In genomic region chr3:184314700-184315505, GRCh38 we compare ENCODE assay signal across 8 cellular contexts. TPM values are rescaled to one million over a fixed set of nuclear protein-coding genes. Genes with fewer than 3 reads are reported as not detected.
DNase-seq lines count a peak whose midpoint lies in the region; ATAC-seq and TF ChIP-seq lines count a peak whose summit lies in the region.

No MANE protein-coding gene starts in this region.

- H3K27ac ChIP-seq in osteoblast (ENCODE audit: low read depth, low read length) (peak overlapping the region; percentile 90), uterus (peak overlapping the region; percentile 94 to 97)

- H3K79me2 ChIP-seq in osteoblast (ENCODE audit: insufficient read depth, low read length): peaks cover 47% of the 10 kb centered on the region

- TF ChIP-seq CTCF in osteoblast (IDR thresholded peaks at IDR 0.05; ENCODE audit: extremely low read depth, low read depth, low read length): no peak
- TF ChIP-seq CTCF in uterus (IDR thresholded peaks at IDR 0.05): no peak

- peak in 13 of 14 donors; percentile 13 to 83 (median 60) for DNase-seq in C1 segment of cervical spinal cord (lab: John Stamatoyannopoulos, UW)
- peak; percentile 58 for DNase-seq in GM19238 (ENCODE audit: insufficient read length, low spot score)
- peak; percentile 46 for DNase-seq in RKO (ENCODE audit: low spot score)
- DNase-seq in activated naive CD4-positive, alpha-beta T cell treated with anti-CD3 and anti-CD28 coated beads for 36 hours: peak; percentile 56
- peak; percentile 59 for DNase-seq in globus pallidus (ENCODE audit: low spot score)
- DNase-seq in osteoblast (ENCODE audit: insufficient read length, low spot score, missing footprints): peak; percentile 97
- DNase-seq in uterus: peak; percentile 81 to 87

- H3K9me3 ChIP-seq in osteoblast (ENCODE audit: low read depth, low read length): no peaks in the 10 kb centered on the region
- no peaks in the 10 kb centered on the region for H3K9me3 ChIP-seq in uterus

- H3K4me1 ChIP-seq in osteoblast (ENCODE audit: insufficient read depth, low read length): peaks cover 29% of the 10 kb centered on the region
- H3K4me1 ChIP-seq in uterus: peaks cover 0 to 20% of the 10 kb centered on the region in 2 donors

- intact Hi-C loops in activated naive CD4-positive, alpha-beta T cell treated with anti-CD3 and anti-CD28 coated beads for 36 hours (cut with micrococcal nuclease): loop anchor here (1.0 kb wide), 5 partner anchors 16 to 141 kb away; partner anchors contain the start of genes AP2M1, EEF1AKMT4 and PSMD2
- intact Hi-C loops in uterus (cut with DNase I; ENCODE audit: low total_unique reads): loop anchor here (10.0 kb wide), 1 partner anchor 130 kb away; the partner anchor contains the start of gene ABCF3

- H3K36me3 ChIP-seq in osteoblast (ENCODE audit: insufficient read depth, low read length) (peaks cover 30% of the 10 kb centered on the region), uterus (no peaks in the 10 kb centered on the region)

- peak overlapping the region; percentile 90 for H3K27ac Mint-ChIP-seq in activated naive CD4-positive, alpha-beta T cell treated with anti-CD3 and anti-CD28 coated beads for 36 hours

- H3K4me3 Mint-ChIP-seq in activated naive CD4-positive, alpha-beta T cell treated with anti-CD3 and anti-CD28 coated beads for 36 hours: peak overlapping the region; percentile 86

- peaks cover 44% of the 10 kb centered on the region for H4K20me1 ChIP-seq in osteoblast (ENCODE audit: insufficient read depth, low read length)

- H3K4me3 ChIP-seq in osteoblast (ENCODE audit: insufficient read depth, low read length): peak overlapping the region; percentile 97
- peak overlapping the region; percentile 59 to 86 for H3K4me3 ChIP-seq in uterus

- no peaks in the 10 kb centered on the region for H3K27me3 ChIP-seq in osteoblast (ENCODE audit: insufficient read depth, low read length)
- no peaks in the 10 kb centered on the region for H3K27me3 ChIP-seq in uterus

- H3K36me3 Mint-ChIP-seq in activated naive CD4-positive, alpha-beta T cell treated with anti-CD3 and anti-CD28 coated beads for 36 hours (ENCODE audit: low read depth): peaks cover 30% of the 10 kb centered on the region

- peak overlapping the region; percentile 98 for H3K4me2 ChIP-seq in osteoblast (ENCODE audit: insufficient read depth, low read length)

- CTCF ChIA-PET in activated naive CD4-positive, alpha-beta T cell treated with anti-CD3 and anti-CD28 coated beads for 36 hours (lab: Charles Lee): interaction anchor here (0.6 kb wide), 3 partner anchors 9 to 68 kb away, joined by 3 to 5 read pairs (median 4); no protein-coding TSS in a partner anchor

- TF ChIP-seq POLR2A in uterus (IDR thresholded peaks at IDR 0.05): peak in 1 of 2 donors; percentile 50

- H3K9me3 Mint-ChIP-seq in activated naive CD4-positive, alpha-beta T cell treated with anti-CD3 and anti-CD28 coated beads for 36 hours: no peaks in the 10 kb centered on the region

- ATAC-seq in HG03280 (IDR thresholded peaks at IDR 0.05; ENCODE audit: unreplicated experiment): peak; percentile 47

- peaks cover 34% of the 10 kb centered on the region for H3K4me1 Mint-ChIP-seq in activated naive CD4-positive, alpha-beta T cell treated with anti-CD3 and anti-CD28 coated beads for 36 hours (ENCODE audit: low read depth)

- H3K27me3 Mint-ChIP-seq in activated naive CD4-positive, alpha-beta T cell treated with anti-CD3 and anti-CD28 coated beads for 36 hours (ENCODE audit: low read depth): no peaks in the 10 kb centered on the region

- H2AFZ ChIP-seq in osteoblast (ENCODE audit: low read length): no peak overlapping the region

RNA-seq across cellular contexts. Expression of gene EIF4G1, which starts 0.5 kb away (rescaled TPM):
- total RNA-seq in activated naive CD4-positive, alpha-beta T cell treated with anti-CD3 and anti-CD28 coated beads for 36 hours: 100 to 1,000 TPM; 345 to 375 TPM
- total RNA-seq in osteoblast (215 and 245 TPM in 2 replicates), uterus (100 to 1,000 TPM; 133 to 269 (median 170) TPM)

RNA-seq across cellular contexts. Expression of gene PSMD2, which starts 15.9 kb away (rescaled TPM):
- 100 to 1,000 TPM; 244 to 257 TPM for total RNA-seq in activated naive CD4-positive, alpha-beta T cell treated with anti-CD3 and anti-CD28 coated beads for 36 hours
- 259 and 301 TPM in 2 replicates for total RNA-seq in osteoblast
- total RNA-seq in uterus: 100 to 1,000 TPM; 117 to 275 (median 147) TPM

RNA-seq across cellular contexts. Expression of gene FAM131A, which starts 22.5 kb away (rescaled TPM):
- total RNA-seq in activated naive CD4-positive, alpha-beta T cell treated with anti-CD3 and anti-CD28 coated beads for 36 hours: 1 to 10 TPM; 3.8 to 5.0 TPM
- 9.8 and 10.6 TPM in 2 replicates for total RNA-seq in osteoblast
- total RNA-seq in uterus: 10 to 100 TPM; 13.2 to 42.6 (median 36.8) TPM

RNA-seq across cellular contexts. Expression of gene ECE2, which starts 39.1 kb away (rescaled TPM):
- not detected for total RNA-seq in activated naive CD4-positive, alpha-beta T cell treated with anti-CD3 and anti-CD28 coated beads for 36 hours
- total RNA-seq in osteoblast: not detected in 2 replicates
- total RNA-seq in uterus: not detected

RNA-seq across cellular contexts. Expression of gene CLCN2, which starts 46.5 kb away (rescaled TPM):
- 1 to 10 TPM; 2.9 TPM for total RNA-seq in activated naive CD4-positive, alpha-beta T cell treated with anti-CD3 and anti-CD28 coated beads for 36 hours
- total RNA-seq in osteoblast: 3.2 and 4.3 TPM in 2 replicates
- 10 to 100 TPM in 2 of 4 donors, 1 to 10 TPM in 1, under 1 TPM in 1; 0.77 to 20.8 (median 7.3) TPM for total RNA-seq in uterus

Comparison
In these comparisons a context has a peak if more than half of its experiments do, and no peak if none do; other contexts are left out.
1. Peak in every context shown above with its lines: DNase-seq, ATAC-seq, H3K4me3 ChIP-seq and H3K27ac ChIP-seq.
2. DNase-seq: peak in every context shown above with its lines; median percentile 97 in osteoblast; 84 in uterus; 60 in C1 segment of cervical spinal cord; 59 in globus pallidus; 58 in GM19238; 56 in activated naive CD4-positive, alpha-beta T cell treated with anti-CD3 and anti-CD28 coated beads for 36 hours; 46 in RKO.